ENCODE assay signal across 23 cellular contexts in genomic region chr1:201749059-201749458, GRCh38.
DNase-seq lines count a peak whose midpoint lies in the region; ATAC-seq and FAIRE-seq lines count a peak whose summit lies in the region.
"Had no signal": no experiment of that assay in that cellular context is flagged by ENCODE, and none has a peak within 500 bp of the region (broad histone marks: within the 10 kb centered on the region; RNA-seq: fewer than 3 reads in every experiment).

No MANE protein-coding gene starts in this region.

- H3K9me3 ChIP-seq in trophoblast cell (ENCODE audit: insufficient read depth, low read depth, low read length) = no peaks in the 10 kb centered on the region
- H3K9me3 ChIP-seq: uterus had no signal

- ATAC-seq in GM19395 (IDR thresholded peaks at IDR 0.05; ENCODE audit: unreplicated experiment) (no peak), GM21529 (IDR thresholded peaks at IDR 0.05; ENCODE audit: unreplicated experiment) (no peak)
- ATAC-seq: effector memory CD8-positive, alpha-beta T cell; HCT116 had no signal

- H3K27me3 Mint-ChIP-seq in dendritic cell treated with granulocyte-macrophage colony-stimulating factor and Interleukin-4, amounts not matched to agents 40 ng/mL and 50 ng/mL, for 4 days = peaks cover under 1% of the 10 kb centered on the region

- H3K4me1 ChIP-seq in trophoblast cell (ENCODE audit: control insufficient read depth in 1 of 2, insufficient read depth in 2 of 2, low read length in 2 of 2) = peaks cover 10 to 20% of the 10 kb centered on the region in 2 experiments

- H3K36me3 Mint-ChIP-seq in dendritic cell treated with granulocyte-macrophage colony-stimulating factor and Interleukin-4, amounts not matched to agents 40 ng/mL and 50 ng/mL, for 4 days (ENCODE audit: low read depth) = no peaks in the 10 kb centered on the region

- H3K4me3 ChIP-seq in trophoblast cell (ENCODE audit: low read depth, low read length) = no peak overlapping the region
- H3K4me3 ChIP-seq: uterus had no signal

- H4K8ac ChIP-seq in trophoblast cell (ENCODE audit: low read depth, low read length) = no peak overlapping the region

- H3K14ac ChIP-seq in trophoblast cell (ENCODE audit: low read length) = no peak overlapping the region

- intact Hi-C loops in dendritic cell treated with granulocyte-macrophage colony-stimulating factor and Interleukin-4, amounts not matched to agents 40 ng/mL and 50 ng/mL, for 4 days (cut with micrococcal nuclease) = loop anchor here (5.0 kb wide), 1 partner anchor 37 kb away; no protein-coding TSS in a partner anchor

- H2BK12ac ChIP-seq in trophoblast cell (ENCODE audit: low read length) = no peak overlapping the region

- no peak for FAIRE-seq in frontal cortex (lab: Jason Lieb, UNC)

- WGBS in trophoblast cell (ENCODE audit: extremely low coverage, insufficient coverage, insufficient read length) = no CpG with 5 or more reads among the region's 5 CpGs

- H3K4me3 Mint-ChIP-seq in dendritic cell treated with granulocyte-macrophage colony-stimulating factor and Interleukin-4, amounts not matched to agents 40 ng/mL and 50 ng/mL, for 4 days = peak overlapping the region; percentile 13
- H3K4me3 Mint-ChIP-seq: activated CD4-positive, alpha-beta T cell treated with anti-CD3 and anti-CD28 coated beads, Interleukin-2, amount 10 ng/mL, durations not matched to agents 7 days and 5 days; effector memory CD8-positive, alpha-beta T cell had no signal

- H3K27ac Mint-ChIP-seq in dendritic cell treated with granulocyte-macrophage colony-stimulating factor and Interleukin-4, amounts not matched to agents 40 ng/mL and 50 ng/mL, for 4 days = peak overlapping the region; percentile 61
- H3K27ac Mint-ChIP-seq: activated CD4-positive, alpha-beta T cell treated with anti-CD3 and anti-CD28 coated beads, Interleukin-2, amount 10 ng/mL, durations not matched to agents 7 days and 5 days; effector memory CD8-positive, alpha-beta T cell had no signal

- no peak overlapping the region for H3K4me2 ChIP-seq in trophoblast cell (ENCODE audit: low read length)

- no peak overlapping the region for H2AK5ac ChIP-seq in trophoblast cell (ENCODE audit: low read length)

- H3K18ac ChIP-seq in trophoblast cell (ENCODE audit: low read length) = no peak overlapping the region

- no peak overlapping the region for H2BK120ac ChIP-seq in trophoblast cell (ENCODE audit: insufficient read depth, low read length, poor library complexity)

- no peaks in the 10 kb centered on the region for H3K27me3 ChIP-seq in trophoblast cell (ENCODE audit: insufficient read depth, low read length)
- H3K27me3 ChIP-seq: uterus had no signal

- H3K4me1 Mint-ChIP-seq in dendritic cell treated with granulocyte-macrophage colony-stimulating factor and Interleukin-4, amounts not matched to agents 40 ng/mL and 50 ng/mL, for 4 days (ENCODE audit: low read depth) = peaks cover 30% of the 10 kb centered on the region

- H3K27ac ChIP-seq in trophoblast cell (ENCODE audit: low read depth, low read length) = no peak overlapping the region
- H3K27ac ChIP-seq: C4-2B, uterus had no signal

- peak; percentile 24 to 57 for DNase-seq in NOMO-1 (lab: John Stamatoyannopoulos, UW; ENCODE audit: unreplicated experiment in 2 of 2)
- no peak for DNase-seq in NOMO-1 treated with dmso at 0.1 percent for 144 hours (lab: John Stamatoyannopoulos, UW; ENCODE audit: unreplicated experiment)
- peak; percentile 53 for DNase-seq in NOMO-1 treated with DMSO at 0.1 percent for 48 hours (lab: John Stamatoyannopoulos, UW; ENCODE audit: unreplicated experiment)
- DNase-seq in trophoblast cell = no peak
- no peak for DNase-seq in frontal cortex (ENCODE audit: low spot score in 2 of 2)
- DNase-seq: activated CD4-positive, alpha-beta T cell treated with anti-CD3 and anti-CD28 coated beads, Interleukin-2, amount 10 ng/mL, durations not matched to agents 7 days and 5 days; activated gamma-delta T cell treated with Interleukin-2 at 50 U/mL for 16 hours; DMS 273 treated with DMSO at 0.1 percent for 48 hours; effector memory CD8-positive, alpha-beta T cell; head of caudate nucleus; Karpas-422; NCI-H1092 treated with DMSO at 0.1 percent for 48 hours; NCI-H2107; NCI-H510A; SHP77 treated with DMSO at 0.1 percent for 48 hours; substantia nigra; T-helper 1 cell; uterus had no signal

- no peak overlapping the region for H3K4ac ChIP-seq in trophoblast cell (ENCODE audit: low read depth, low read length)

- peak overlapping the region; percentile 28 for H3K9ac ChIP-seq in trophoblast cell (ENCODE audit: low read length)

- no peaks in the 10 kb centered on the region for H3K36me3 ChIP-seq in trophoblast cell (ENCODE audit: control insufficient read depth in 1 of 2, insufficient read depth in 2 of 2, low read length in 2 of 2)
- H3K36me3 ChIP-seq: uterus had no signal

- peaks cover 5% of the 10 kb centered on the region for H3K79me1 ChIP-seq in trophoblast cell (ENCODE audit: low read length)

- H3K79me2 ChIP-seq in trophoblast cell (ENCODE audit: control insufficient read depth, insufficient read depth, low read length, poor library complexity) = no peaks in the 10 kb centered on the region

- peak overlapping the region; percentile 46 for H4K91ac ChIP-seq in trophoblast cell (ENCODE audit: low read depth, low read length)

- H2BK5ac ChIP-seq in trophoblast cell (ENCODE audit: low read depth, low read length, poor library complexity) = no peak overlapping the region

- H3K23ac ChIP-seq in trophoblast cell (ENCODE audit: low read length) = no peak overlapping the region

- H4K12ac ChIP-seq in trophoblast cell (ENCODE audit: low read depth, low read length) = no peak overlapping the region

- no peaks in the 10 kb centered on the region for H3K9me3 Mint-ChIP-seq in dendritic cell treated with granulocyte-macrophage colony-stimulating factor and Interleukin-4, amounts not matched to agents 40 ng/mL and 50 ng/mL, for 4 days
- H3K9me3 Mint-ChIP-seq: activated CD4-positive, alpha-beta T cell treated with anti-CD3 and anti-CD28 coated beads, Interleukin-2, amount 10 ng/mL, durations not matched to agents 7 days and 5 days; effector memory CD8-positive, alpha-beta T cell had no signal

- H2AFZ ChIP-seq in trophoblast cell (ENCODE audit: insufficient read depth, low read length, poor library complexity) = no peak overlapping the region

Comparison
In these comparisons a context has a peak if more than half of its experiments do, and no peak if none do; other contexts are left out.
1. DNase-seq: peak in NOMO-1 (2 of 2) and NOMO-1 treated with DMSO at 0.1 percent for 48 hours (single experiment); none in NOMO-1 treated with dmso at 0.1 percent for 144 hours (single experiment), trophoblast cell (0 of 2) and frontal cortex (0 of 2).